1 cellular context compared by ENCODE assay signal in the genomic region with DNA sequence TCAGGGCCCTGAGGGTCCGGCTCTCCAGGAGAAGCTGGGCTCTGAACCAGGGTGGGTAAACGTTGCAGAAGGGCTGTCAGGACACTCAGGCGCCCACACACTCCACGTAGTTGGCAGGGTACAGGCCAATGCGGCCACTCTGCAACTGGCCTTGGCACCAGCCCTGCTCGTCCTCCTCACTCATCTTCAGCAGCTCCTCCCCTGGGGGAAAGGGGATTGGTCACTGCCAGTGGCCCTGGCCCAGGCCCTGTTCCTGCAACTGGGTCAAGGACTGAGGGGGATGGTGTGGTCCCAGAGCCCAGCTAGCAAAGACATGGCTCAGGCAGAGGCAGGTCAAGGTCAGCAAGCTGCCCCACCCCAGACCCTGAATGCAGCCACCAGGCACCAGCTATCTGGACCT.
A peak's percentile ranks its signal among the peaks of the same experiment; 100 is the strongest.
TF ChIP-seq lines count a peak whose summit lies in the region.

No MANE protein-coding gene starts in this region.

TF ChIP-seq in HepG2, 621 proteins besides CTCF, POLR2A, EP300 and RAD21 (continued from another document and continues in another):
- TF ChIP-seq, protein P1, sequence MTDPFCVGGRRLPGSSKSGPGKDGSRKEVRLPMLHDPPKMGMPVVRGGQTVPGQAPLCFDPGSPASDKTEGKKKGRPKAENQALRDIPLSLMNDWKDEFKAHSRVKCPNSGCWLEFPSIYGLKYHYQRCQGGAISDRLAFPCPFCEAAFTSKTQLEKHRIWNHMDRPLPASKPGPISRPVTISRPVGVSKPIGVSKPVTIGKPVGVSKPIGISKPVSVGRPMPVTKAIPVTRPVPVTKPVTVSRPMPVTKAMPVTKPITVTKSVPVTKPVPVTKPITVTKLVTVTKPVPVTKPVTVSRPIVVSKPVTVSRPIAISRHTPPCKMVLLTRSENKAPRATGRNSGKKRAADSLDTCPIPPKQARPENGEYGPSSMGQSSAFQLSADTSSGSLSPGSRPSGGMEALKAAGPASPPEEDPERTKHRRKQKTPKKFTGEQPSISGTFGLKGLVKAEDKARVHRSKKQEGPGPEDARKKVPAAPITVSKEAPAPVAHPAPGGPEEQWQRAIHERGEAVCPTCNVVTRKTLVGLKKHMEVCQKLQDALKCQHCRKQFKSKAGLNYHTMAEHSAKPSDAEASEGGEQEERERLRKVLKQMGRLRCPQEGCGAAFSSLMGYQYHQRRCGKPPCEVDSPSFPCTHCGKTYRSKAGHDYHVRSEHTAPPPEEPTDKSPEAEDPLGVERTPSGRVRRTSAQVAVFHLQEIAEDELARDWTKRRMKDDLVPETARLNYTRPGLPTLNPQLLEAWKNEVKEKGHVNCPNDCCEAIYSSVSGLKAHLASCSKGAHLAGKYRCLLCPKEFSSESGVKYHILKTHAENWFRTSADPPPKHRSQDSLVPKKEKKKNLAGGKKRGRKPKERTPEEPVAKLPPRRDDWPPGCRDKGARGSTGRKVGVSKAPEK (CRISPR knock-in tag; IDR thresholded peaks at IDR 0.05; ENCODE audit: borderline replicate concordance), result no peak
- TF ChIP-seq ZNF510 (CRISPR knock-in tag; IDR thresholded peaks at IDR 0.05; ENCODE audit: low read depth), result no peak
- TF ChIP-seq, protein P2, sequence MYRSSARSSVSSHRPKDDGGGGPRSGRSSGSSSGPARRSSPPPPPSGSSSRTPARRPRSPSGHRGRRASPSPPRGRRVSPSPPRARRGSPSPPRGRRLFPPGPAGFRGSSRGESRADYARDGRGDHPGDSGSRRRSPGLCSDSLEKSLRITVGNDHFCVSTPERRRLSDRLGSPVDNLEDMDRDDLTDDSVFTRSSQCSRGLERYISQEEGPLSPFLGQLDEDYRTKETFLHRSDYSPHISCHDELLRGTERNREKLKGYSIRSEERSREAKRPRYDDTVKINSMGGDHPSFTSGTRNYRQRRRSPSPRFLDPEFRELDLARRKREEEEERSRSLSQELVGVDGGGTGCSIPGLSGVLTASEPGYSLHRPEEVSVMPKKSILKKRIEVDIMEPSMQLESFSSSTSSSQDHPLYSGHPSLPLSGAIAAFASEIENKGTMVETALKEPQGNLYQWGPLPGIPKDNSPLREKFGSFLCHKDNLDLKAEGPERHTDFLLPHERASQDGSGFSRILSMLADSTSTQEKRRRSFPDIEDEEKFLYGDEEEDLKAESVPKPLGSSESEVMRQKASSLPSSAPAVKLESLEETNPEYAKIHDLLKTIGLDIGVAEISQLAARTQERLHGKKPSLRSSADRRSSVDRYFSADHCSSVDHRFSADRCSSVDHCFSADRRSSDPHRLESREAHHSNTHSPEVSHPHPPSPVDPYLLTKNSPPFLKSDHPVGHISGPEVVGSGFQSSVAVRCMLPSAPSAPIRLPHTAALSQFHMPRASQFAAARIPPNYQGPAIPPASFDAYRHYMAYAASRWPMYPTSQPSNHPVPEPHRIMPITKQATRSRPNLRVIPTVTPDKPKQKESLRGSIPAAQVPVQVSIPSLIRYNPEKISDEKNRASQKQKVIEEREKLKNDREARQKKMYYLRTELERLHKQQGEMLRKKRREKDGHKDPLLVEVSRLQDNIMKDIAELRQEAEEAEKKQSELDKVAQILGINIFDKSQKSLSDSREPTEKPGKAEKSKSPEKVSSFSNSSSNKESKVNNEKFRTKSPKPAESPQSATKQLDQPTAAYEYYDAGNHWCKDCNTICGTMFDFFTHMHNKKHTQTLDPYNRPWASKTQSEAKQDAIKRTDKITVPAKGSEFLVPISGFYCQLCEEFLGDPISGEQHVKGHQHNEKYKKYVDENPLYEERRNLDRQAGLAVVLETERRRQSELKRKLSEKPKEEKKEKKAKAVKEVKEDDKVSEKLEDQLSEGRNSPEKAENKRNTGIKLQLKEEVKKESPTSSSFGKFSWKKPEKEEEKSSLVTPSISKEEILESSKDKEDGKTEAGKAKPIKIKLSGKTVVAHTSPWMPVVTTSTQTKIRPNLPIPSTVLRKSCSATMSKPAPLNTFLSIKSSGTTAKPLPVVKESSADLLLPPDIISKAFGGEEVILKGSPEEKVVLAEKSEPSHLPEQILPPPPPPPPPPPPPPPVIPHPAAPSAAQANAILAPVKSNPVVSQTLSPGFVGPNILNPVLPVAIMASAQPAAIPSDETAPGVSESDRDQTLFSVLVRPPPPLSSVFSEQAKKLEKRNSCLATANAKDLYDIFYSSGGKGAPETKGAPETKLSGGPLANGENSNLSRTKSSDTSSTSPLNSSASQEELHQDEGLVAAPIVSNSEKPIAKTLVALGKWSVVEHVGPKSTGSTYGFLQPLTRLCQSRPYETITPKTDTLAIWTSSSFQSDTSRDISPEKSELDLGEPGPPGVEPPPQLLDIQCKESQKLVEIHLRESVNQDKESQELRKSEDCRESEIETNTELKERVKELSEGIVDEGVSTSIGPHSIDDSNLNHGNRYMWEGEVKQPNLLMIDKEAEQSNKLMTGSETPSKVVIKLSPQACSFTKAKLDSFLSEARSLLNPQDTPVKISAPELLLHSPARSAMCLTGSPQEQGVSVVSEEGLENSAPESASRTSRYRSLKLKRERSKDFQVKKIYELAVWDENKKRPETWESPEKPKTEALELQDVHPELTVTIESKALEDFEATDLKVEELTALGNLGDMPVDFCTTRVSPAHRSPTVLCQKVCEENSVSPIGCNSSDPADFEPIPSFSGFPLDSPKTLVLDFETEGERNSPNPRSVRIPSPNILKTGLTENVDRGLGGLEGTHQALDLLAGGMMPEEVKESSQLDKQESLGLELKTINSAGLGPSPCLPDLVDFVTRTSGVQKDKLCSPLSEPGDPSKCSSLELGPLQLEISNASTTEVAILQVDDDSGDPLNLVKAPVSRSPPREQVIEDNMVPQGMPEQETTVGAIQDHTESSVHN (CRISPR knock-in tag; IDR thresholded peaks at IDR 0.05), result no peak
- TF ChIP-seq ZNF672 (CRISPR knock-in tag; IDR thresholded peaks at IDR 0.05), result no peak
- peak; percentile 34 for TF ChIP-seq YY1 (IDR thresholded peaks at IDR 0.05; ENCODE audit: insufficient read depth, insufficient replicate concordance, low read depth, low read length)
- TF ChIP-seq, protein P3, sequence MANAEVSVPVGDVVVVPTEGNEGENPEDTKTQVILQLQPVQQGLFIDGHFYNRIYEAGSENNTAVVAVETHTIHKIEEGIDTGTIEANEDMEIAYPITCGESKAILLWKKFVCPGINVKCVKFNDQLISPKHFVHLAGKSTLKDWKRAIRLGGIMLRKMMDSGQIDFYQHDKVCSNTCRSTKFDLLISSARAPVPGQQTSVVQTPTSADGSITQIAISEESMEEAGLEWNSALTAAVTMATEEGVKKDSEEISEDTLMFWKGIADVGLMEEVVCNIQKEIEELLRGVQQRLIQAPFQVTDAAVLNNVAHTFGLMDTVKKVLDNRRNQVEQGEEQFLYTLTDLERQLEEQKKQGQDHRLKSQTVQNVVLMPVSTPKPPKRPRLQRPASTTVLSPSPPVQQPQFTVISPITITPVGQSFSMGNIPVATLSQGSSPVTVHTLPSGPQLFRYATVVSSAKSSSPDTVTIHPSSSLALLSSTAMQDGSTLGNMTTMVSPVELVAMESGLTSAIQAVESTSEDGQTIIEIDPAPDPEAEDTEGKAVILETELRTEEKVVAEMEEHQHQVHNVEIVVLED (CRISPR knock-in tag; IDR thresholded peaks at IDR 0.05; ENCODE audit: borderline replicate concordance), result no peak
- TF ChIP-seq, protein P4, sequence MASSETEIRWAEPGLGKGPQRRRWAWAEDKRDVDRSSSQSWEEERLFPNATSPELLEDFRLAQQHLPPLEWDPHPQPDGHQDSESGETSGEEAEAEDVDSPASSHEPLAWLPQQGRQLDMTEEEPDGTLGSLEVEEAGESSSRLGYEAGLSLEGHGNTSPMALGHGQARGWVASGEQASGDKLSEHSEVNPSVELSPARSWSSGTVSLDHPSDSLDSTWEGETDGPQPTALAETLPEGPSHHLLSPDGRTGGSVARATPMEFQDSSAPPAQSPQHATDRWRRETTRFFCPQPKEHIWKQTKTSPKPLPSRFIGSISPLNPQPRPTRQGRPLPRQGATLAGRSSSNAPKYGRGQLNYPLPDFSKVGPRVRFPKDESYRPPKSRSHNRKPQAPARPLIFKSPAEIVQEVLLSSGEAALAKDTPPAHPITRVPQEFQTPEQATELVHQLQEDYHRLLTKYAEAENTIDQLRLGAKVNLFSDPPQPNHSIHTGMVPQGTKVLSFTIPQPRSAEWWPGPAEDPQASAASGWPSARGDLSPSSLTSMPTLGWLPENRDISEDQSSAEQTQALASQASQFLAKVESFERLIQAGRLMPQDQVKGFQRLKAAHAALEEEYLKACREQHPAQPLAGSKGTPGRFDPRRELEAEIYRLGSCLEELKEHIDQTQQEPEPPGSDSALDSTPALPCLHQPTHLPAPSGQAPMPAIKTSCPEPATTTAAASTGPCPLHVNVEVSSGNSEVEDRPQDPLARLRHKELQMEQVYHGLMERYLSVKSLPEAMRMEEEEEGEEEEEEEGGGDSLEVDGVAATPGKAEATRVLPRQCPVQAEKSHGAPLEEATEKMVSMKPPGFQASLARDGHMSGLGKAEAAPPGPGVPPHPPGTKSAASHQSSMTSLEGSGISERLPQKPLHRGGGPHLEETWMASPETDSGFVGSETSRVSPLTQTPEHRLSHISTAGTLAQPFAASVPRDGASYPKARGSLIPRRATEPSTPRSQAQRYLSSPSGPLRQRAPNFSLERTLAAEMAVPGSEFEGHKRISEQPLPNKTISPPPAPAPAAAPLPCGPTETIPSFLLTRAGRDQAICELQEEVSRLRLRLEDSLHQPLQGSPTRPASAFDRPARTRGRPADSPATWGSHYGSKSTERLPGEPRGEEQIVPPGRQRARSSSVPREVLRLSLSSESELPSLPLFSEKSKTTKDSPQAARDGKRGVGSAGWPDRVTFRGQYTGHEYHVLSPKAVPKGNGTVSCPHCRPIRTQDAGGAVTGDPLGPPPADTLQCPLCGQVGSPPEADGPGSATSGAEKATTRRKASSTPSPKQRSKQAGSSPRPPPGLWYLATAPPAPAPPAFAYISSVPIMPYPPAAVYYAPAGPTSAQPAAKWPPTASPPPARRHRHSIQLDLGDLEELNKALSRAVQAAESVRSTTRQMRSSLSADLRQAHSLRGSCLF (CRISPR knock-in tag; IDR thresholded peaks at IDR 0.05; ENCODE audit: borderline replicate concordance), result no peak
- TF ChIP-seq ZNF496 (CRISPR knock-in tag; IDR thresholded peaks at IDR 0.05; ENCODE audit: insufficient replicate concordance), result no peak
- TF ChIP-seq, protein P5, sequence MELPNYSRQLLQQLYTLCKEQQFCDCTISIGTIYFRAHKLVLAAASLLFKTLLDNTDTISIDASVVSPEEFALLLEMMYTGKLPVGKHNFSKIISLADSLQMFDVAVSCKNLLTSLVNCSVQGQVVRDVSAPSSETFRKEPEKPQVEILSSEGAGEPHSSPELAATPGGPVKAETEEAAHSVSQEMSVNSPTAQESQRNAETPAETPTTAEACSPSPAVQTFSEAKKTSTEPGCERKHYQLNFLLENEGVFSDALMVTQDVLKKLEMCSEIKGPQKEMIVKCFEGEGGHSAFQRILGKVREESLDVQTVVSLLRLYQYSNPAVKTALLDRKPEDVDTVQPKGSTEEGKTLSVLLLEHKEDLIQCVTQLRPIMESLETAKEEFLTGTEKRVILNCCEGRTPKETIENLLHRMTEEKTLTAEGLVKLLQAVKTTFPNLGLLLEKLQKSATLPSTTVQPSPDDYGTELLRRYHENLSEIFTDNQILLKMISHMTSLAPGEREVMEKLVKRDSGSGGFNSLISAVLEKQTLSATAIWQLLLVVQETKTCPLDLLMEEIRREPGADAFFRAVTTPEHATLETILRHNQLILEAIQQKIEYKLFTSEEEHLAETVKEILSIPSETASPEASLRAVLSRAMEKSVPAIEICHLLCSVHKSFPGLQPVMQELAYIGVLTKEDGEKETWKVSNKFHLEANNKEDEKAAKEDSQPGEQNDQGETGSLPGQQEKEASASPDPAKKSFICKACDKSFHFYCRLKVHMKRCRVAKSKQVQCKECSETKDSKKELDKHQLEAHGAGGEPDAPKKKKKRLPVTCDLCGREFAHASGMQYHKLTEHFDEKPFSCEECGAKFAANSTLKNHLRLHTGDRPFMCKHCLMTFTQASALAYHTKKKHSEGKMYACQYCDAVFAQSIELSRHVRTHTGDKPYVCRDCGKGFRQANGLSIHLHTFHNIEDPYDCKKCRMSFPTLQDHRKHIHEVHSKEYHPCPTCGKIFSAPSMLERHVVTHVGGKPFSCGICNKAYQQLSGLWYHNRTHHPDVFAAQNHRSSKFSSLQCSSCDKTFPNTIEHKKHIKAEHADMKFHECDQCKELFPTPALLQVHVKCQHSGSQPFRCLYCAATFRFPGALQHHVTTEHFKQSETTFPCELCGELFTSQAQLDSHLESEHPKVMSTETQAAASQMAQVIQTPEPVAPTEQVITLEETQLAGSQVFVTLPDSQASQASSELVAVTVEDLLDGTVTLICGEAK (IDR thresholded peaks at IDR 0.05), result no peak
- TF ChIP-seq, protein P5 (CRISPR knock-in tag; IDR thresholded peaks at IDR 0.05), result no peak
- peak; percentile 41; the same call in 1 of the 2 replicates for TF ChIP-seq NCOR1 (IDR thresholded peaks at IDR 0.05; ENCODE audit: borderline replicate concordance, low read length)
- no peak for TF ChIP-seq FOSL1 (CRISPR knock-in tag; IDR thresholded peaks at IDR 0.05; ENCODE audit: borderline replicate concordance)
- TF ChIP-seq RXRA (CRISPR knock-in tag; IDR thresholded peaks at IDR 0.05), result peak; percentile 92; the same call in 1 of the 2 replicates
- TF ChIP-seq CHD4 (IDR thresholded peaks at IDR 0.05; ENCODE audit: borderline replicate concordance, low read length), result no peak
- no peak for TF ChIP-seq ZNF383 (CRISPR knock-in tag; IDR thresholded peaks at IDR 0.05; ENCODE audit: borderline replicate concordance)
- TF ChIP-seq SIN3A (IDR thresholded peaks at IDR 0.05; ENCODE audit: borderline replicate concordance, low read depth, low read length), result no peak
